In genomic region chr1:56639210-56639609, GRCh38 we compare ENCODE assay signal across 20 cellular contexts. TPM values are rescaled to one million over a fixed set of nuclear protein-coding genes. Genes with fewer than 3 reads are reported as not detected.
"Had no signal": no experiment of that assay in that cellular context is flagged by ENCODE, and none has a peak within 500 bp of the region (broad histone marks: within the 10 kb centered on the region; RNA-seq: fewer than 3 reads in every experiment).

No MANE protein-coding gene starts in this region.

- H3K27me3 ChIP-seq: tibial nerve, vagina had no signal

- DNase-seq: activated B cell treated with CpG ODN at 0.5 μM for 24 hours; activated CD4-positive, alpha-beta T cell treated with anti-CD3 and anti-CD28 coated beads for 48 hours; activated CD8-positive, alpha-beta T cell treated with anti-CD3 and anti-CD28 coated beads for 36 hours; activated effector memory CD4-positive, alpha-beta T cell treated with Interleukin-2 at 50 U/mL for 16 hours; activated T-cell treated with anti-CD3 and anti-CD28 coated beads, Interleukin-2, amount 50 U/mL, for 4 hours; cerebellar nuclear complex; effector memory CD4-positive, alpha-beta T cell; heart right ventricle; left colon; midbrain; right cardiac atrium; small intestine; stimulated activated CD4-positive, alpha-beta T cell treated with anti-CD3 and anti-CD28 coated beads, Interleukin-4, amount 100 ng/mL, for 4 hours; stimulated activated CD8-positive, alpha-beta memory T cell treated with anti-CD3 and anti-CD28 coated beads, Interleukin-4, amount 100 ng/mL, for 48 hours; stimulated activated naive CD4-positive, alpha-beta T cell treated with Interleukin-2 at 50 U/mL for 16 hours; substantia nigra had no signal

- H3K36me3 ChIP-seq: heart right ventricle, prostate gland, tibial nerve, vagina had no signal

- H3K4me1 ChIP-seq: prostate gland had no signal

- H3K27ac ChIP-seq: heart right ventricle, prostate gland, tibial nerve, vagina had no signal

- H3K4me3 ChIP-seq: heart right ventricle, lung, prostate gland, tibial nerve, vagina had no signal

- H3K9me3 ChIP-seq: heart right ventricle, prostate gland, tibial nerve, vagina had no signal

- ATAC-seq: activated CD8-positive, alpha-beta T cell treated with anti-CD3 and anti-CD28 coated beads for 36 hours; activated T-cell treated with anti-CD3 and anti-CD28 coated beads, Interleukin-2, amount 50 U/mL, for 4 hours; heart right ventricle; left colon; right cardiac atrium had no signal

RNA-seq across cellular contexts. Expression of gene PRKAA2, which starts 5.9 kb away (rescaled TPM):
- total RNA-seq: activated B cell treated with CpG ODN at 0.5 μM for 24 hours; activated CD8-positive, alpha-beta T cell treated with anti-CD3 and anti-CD28 coated beads for 36 hours; activated T-cell treated with anti-CD3 and anti-CD28 coated beads, Interleukin-2, amount 50 U/mL, for 4 hours had no signal

RNA-seq across cellular contexts. Expression of gene PLPP3, which starts 59.8 kb away (rescaled TPM):
- total RNA-seq: activated CD8-positive, alpha-beta T cell treated with anti-CD3 and anti-CD28 coated beads for 36 hours had no signal
